Comparison of ENCODE assay signal across 8 cellular contexts in genomic region chr9:86034863-86035734, GRCh38.
DNase-seq lines count a peak whose midpoint lies in the region; ATAC-seq and TF ChIP-seq lines count a peak whose summit lies in the region.

No MANE protein-coding gene starts in this region.

- intact Hi-C loops in heart right ventricle (cut with DNase I) (no loop called here), Right ventricle myocardium superior (cut with DNase I) (no loop called here)

- peaks cover 74% of the 10 kb centered on the region for H3K36me3 Mint-ChIP-seq in mesothelial cell of epicardium

- no peak for DNase-seq in heart right ventricle
- DNase-seq in Right ventricle myocardium superior = no peak
- DNase-seq in NCI-H146 treated with DMSO at 0.1 percent for 48 hours (lab: John Stamatoyannopoulos, UW; ENCODE audit: unreplicated experiment) = peak; percentile 11
- peak; percentile 53 for DNase-seq in amniotic epithelial cell (ENCODE audit: low read depth)
- no peak for DNase-seq in mesothelial cell of epicardium (ENCODE audit: low spot score in 2 of 2, unreplicated experiment in 2 of 2)
- no peak for DNase-seq in activated naive CD4-positive, alpha-beta T cell (lab: John Stamatoyannopoulos, UW)

- ATAC-seq in heart right ventricle (peak in 1 of 8 donors; percentile 8), Right ventricle myocardium superior (ENCODE audit: poor library complexity) (no peak), HG02884 (IDR thresholded peaks at IDR 0.05; ENCODE audit: unreplicated experiment) (no peak), GM21576 (IDR thresholded peaks at IDR 0.05; ENCODE audit: unreplicated experiment) (no peak)

- no peaks in the 10 kb centered on the region for H3K9me3 ChIP-seq in heart right ventricle

- H3K27ac Mint-ChIP-seq in mesothelial cell of epicardium = no peak overlapping the region

- no peaks in the 10 kb centered on the region for H3K27me3 ChIP-seq in heart right ventricle

- peaks cover 3% of the 10 kb centered on the region for H3K9me3 Mint-ChIP-seq in mesothelial cell of epicardium

- no peaks in the 10 kb centered on the region for H3K4me1 ChIP-seq in heart right ventricle

- H3K36me3 ChIP-seq in heart right ventricle = peaks cover 0 to 35% (median 0%) of the 10 kb centered on the region in 9 donors

- H3K4me1 Mint-ChIP-seq in mesothelial cell of epicardium = no peaks in the 10 kb centered on the region

- WGBS in heart right ventricle, 2 donors = 76 to 80% methylated on average over 17 of the region's 17 CpGs

- H3K27me3 Mint-ChIP-seq in mesothelial cell of epicardium (ENCODE audit: low read depth) = no peaks in the 10 kb centered on the region

- no peak overlapping the region for H3K27ac ChIP-seq in heart right ventricle

- H3K4me3 ChIP-seq in heart right ventricle = no peak overlapping the region

- peak in 7 of 9 donors; percentile 17 to 45 (median 33) for TF ChIP-seq CTCF in heart right ventricle (IDR thresholded peaks at IDR 0.05)
- TF ChIP-seq CTCF in mesothelial cell of epicardium (IDR thresholded peaks at IDR 0.05; ENCODE audit: unreplicated experiment) = peak; percentile 17

- no peak overlapping the region for H3K4me3 Mint-ChIP-seq in mesothelial cell of epicardium

Comparison
In these comparisons a context has a peak if more than half of its experiments do, and no peak if none do; other contexts are left out.
1. DNase-seq: peak in NCI-H146 treated with DMSO at 0.1 percent for 48 hours (single experiment) and amniotic epithelial cell (single experiment); none in heart right ventricle (0 of 2), Right ventricle myocardium superior (single experiment), mesothelial cell of epicardium (0 of 2) and activated naive CD4-positive, alpha-beta T cell (0 of 4).